In the genomic region with DNA sequence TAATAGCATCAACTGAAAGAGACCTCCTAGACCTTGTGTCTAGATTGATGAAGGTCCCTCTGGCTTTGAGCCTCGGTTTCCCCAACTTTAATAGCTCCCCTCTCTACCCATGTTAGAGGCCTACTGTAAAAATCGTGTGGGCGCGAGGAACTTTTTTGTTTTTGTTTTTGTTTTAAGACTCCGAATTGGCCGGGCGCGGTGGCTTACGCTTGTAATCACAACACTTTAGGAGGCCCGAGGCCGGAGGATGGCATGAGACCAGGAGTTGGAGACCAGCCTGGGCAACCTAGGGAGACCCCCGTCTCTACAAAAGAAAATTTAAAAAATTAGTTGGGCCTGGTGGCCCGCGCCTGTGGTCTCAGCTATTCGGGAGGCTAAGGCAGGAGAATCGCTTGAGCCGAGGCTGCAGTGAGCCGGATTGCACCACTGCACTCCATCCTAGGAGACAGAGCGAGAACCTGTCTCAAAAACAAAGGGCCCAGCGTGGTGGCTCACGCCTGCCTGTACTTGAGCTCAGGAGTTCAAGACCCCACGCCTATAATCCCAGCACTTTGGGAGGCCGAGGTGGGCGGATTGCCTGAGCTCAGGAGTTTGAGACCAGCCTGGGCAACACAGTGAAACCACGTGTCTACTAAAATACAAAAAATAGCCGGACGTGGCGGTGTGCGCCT, we compare ENCODE assay signal across 8 cellular contexts. TPM values are rescaled to one million over a fixed set of nuclear protein-coding genes. Genes with fewer than 3 reads are reported as not detected.
DNase-seq lines count a peak whose midpoint lies in the region; ATAC-seq, FAIRE-seq and TF ChIP-seq lines count a peak whose summit lies in the region.

No MANE protein-coding gene starts in this region.

- no peak for TF ChIP-seq CTCF in ascending aorta (IDR thresholded peaks at IDR 0.05)
- no peak for TF ChIP-seq CTCF in HepG2 (CRISPR knock-in tag; IDR thresholded peaks at IDR 0.05)
- TF ChIP-seq CTCF in upper lobe of left lung (IDR thresholded peaks at IDR 0.05): no peak

- H3K4me3 Mint-ChIP-seq in activated naive CD4-positive, alpha-beta T cell treated with anti-CD3 and anti-CD28 coated beads, Interleukin-2, amount 10 ng/mL, durations not matched to agents 7 days and 5 days: peak overlapping the region; percentile 74

- peaks cover 33% of the 10 kb centered on the region for H3K36me3 Mint-ChIP-seq in activated naive CD4-positive, alpha-beta T cell treated with anti-CD3 and anti-CD28 coated beads, Interleukin-2, amount 10 ng/mL, durations not matched to agents 7 days and 5 days

- H3K79me2 ChIP-seq in HepG2 (ENCODE audit: insufficient read depth, low read length): peaks cover 36% of the 10 kb centered on the region

- ATAC-seq in HepG2 (peak; percentile 4; the same call in 2 of the 3 replicates), upper lobe of left lung (ENCODE audit: low FRiP score in 2 of 2) (no peak), HG02870 (IDR thresholded peaks at IDR 0.05; ENCODE audit: unreplicated experiment) (no peak)

- WGBS in HepG2 (ENCODE audit: low lambda C conversion rate): 10% methylated on average over 27 of the region's 29 CpGs
- 37 to 45% methylated on average over 24 to 29 of the region's 29 CpGs for WGBS in upper lobe of left lung, 2 donors

- no peaks in the 10 kb centered on the region for H3K9me3 ChIP-seq in ascending aorta
- H3K9me3 ChIP-seq in HepG2 (ENCODE audit: low read length): no peaks in the 10 kb centered on the region
- H3K9me3 ChIP-seq in upper lobe of left lung: no peaks in the 10 kb centered on the region

- in situ Hi-C loops in HepG2 (cut with HindIII; ENCODE audit: extremely low pct_ligation_motif_present, low pct_unique_long_range_greater_than_20kb): loop anchor here (5.0 kb wide), 1 partner anchor 37 kb away; no protein-coding TSS in a partner anchor

- peak overlapping the region; percentile 84 to 88 for H3K27ac ChIP-seq in ascending aorta
- H3K27ac ChIP-seq in HepG2 (ENCODE audit: extremely low read length, insufficient read depth, low read length): peak overlapping the region; percentile 86
- peak overlapping the region; percentile 90 to 95 (median 93) for H3K27ac ChIP-seq in upper lobe of left lung

- TF ChIP-seq RAD21 in HepG2 (CRISPR knock-in tag; IDR thresholded peaks at IDR 0.05): no peak

- TF ChIP-seq EP300 in HepG2 (IDR thresholded peaks at IDR 0.05; ENCODE audit: low read depth in 2 of 2, low read length in 2 of 2): no peak
- TF ChIP-seq EP300 in HepG2 (CRISPR knock-in tag; IDR thresholded peaks at IDR 0.05; ENCODE audit: borderline replicate concordance): no peak
- TF ChIP-seq EP300 in upper lobe of left lung (IDR thresholded peaks at IDR 0.05): no peak

- TF ChIP-seq POLR2A in HepG2 (IDR thresholded peaks at IDR 0.05; ENCODE audit: insufficient read depth in 1 of 2, low read depth in 2 of 2, low read length in 2 of 2) (no peak), upper lobe of left lung (IDR thresholded peaks at IDR 0.05) (no peak)

- H3K4me2 ChIP-seq in HepG2 (ENCODE audit: low read depth, low read length): peak overlapping the region; percentile 83

- peaks cover 36% of the 10 kb centered on the region for H3K4me1 Mint-ChIP-seq in activated naive CD4-positive, alpha-beta T cell treated with anti-CD3 and anti-CD28 coated beads, Interleukin-2, amount 10 ng/mL, durations not matched to agents 7 days and 5 days

- H2AFZ ChIP-seq in HepG2 (ENCODE audit: low read length): no peak overlapping the region

- H3K4me3 ChIP-seq in ascending aorta (peak overlapping the region; percentile 61 to 85), HepG2 (replicated peaks in 1 of 3; ENCODE audit: insufficient read depth in 1 of 3, low read depth in 2 of 3, low read length in 3 of 3) (peak overlapping the region; percentile 82 to 95 (median 94)), upper lobe of left lung (peak overlapping the region; percentile 26 to 98 (median 95))

- H3K9ac ChIP-seq in HepG2 (ENCODE audit: insufficient read depth, low read depth, low read length): peak overlapping the region; percentile 72

- CTCF ChIA-PET in activated naive CD4-positive, alpha-beta T cell treated with anti-CD3 and anti-CD28 coated beads, Interleukin-2, amount 10 ng/mL, durations not matched to agents 7 days and 5 days (lab: Charles Lee): interaction anchor here (0.9 to 2.6 kb wide), 5 partner anchors 20 to 99 kb away, joined by 3 to 9 read pairs (median 4); a partner anchor contains a TSS
- CTCF ChIA-PET in HepG2 (lab: Yijun Ruan, JAX; ENCODE audit: low intra/inter-chr PET ratio, low total read pairs): no interaction called here

- BruUV-seq in HepG2 (replicated peaks; lab: Mats Ljungman, UMichigan): TSS peak; percentile 98

- H3K4me1 ChIP-seq in ascending aorta (peaks cover 8 to 24% of the 10 kb centered on the region in 2 donors), HepG2 (ENCODE audit: insufficient read depth, low read length) (peaks cover 37% of the 10 kb centered on the region), upper lobe of left lung (peaks cover 31 to 44% (median 36%) of the 10 kb centered on the region in 4 donors)

- H3K36me3 ChIP-seq in ascending aorta: no peaks in the 10 kb centered on the region
- no peaks in the 10 kb centered on the region; a peak in 1 of 5 replicates for H3K36me3 ChIP-seq in HepG2 (replicated peaks in 1 of 2; ENCODE audit: control insufficient read depth in 1 of 2, insufficient read depth in 2 of 2, low read length in 2 of 2)
- peaks cover 0 to 5% (median 0%) of the 10 kb centered on the region in 4 donors for H3K36me3 ChIP-seq in upper lobe of left lung

- POLR2A ChIA-PET in HepG2 (lab: Yijun Ruan, JAX): interaction anchor here (0.6 to 6.2 kb wide), 35 partner anchors 8 to 346 kb away, joined by 3 to 95 read pairs (median 4); a partner anchor contains a TSS

- peaks cover 4% of the 10 kb centered on the region for H3K27me3 Mint-ChIP-seq in activated naive CD4-positive, alpha-beta T cell treated with anti-CD3 and anti-CD28 coated beads, Interleukin-2, amount 10 ng/mL, durations not matched to agents 7 days and 5 days

- no peak for FAIRE-seq in HepG2 (lab: Jason Lieb, UNC)
- no peak for FAIRE-seq in GM19239 (lab: Jason Lieb, UNC)

- H4K20me1 ChIP-seq in HepG2 (ENCODE audit: insufficient read depth, low read length): peaks cover 27% of the 10 kb centered on the region

- no peak for DNase-seq in activated naive CD4-positive, alpha-beta T cell treated with anti-CD3 and anti-CD28 coated beads, Interleukin-2, amount 10 ng/mL, durations not matched to agents 7 days and 5 days
- DNase-seq in activated naive CD4-positive, alpha-beta T cell treated with anti-CD3 and anti-CD28 coated beads, Interleukin-2, amount 50 U/mL, for 16 hours: no peak
- DNase-seq in ascending aorta (ENCODE audit: low spot score in 2 of 2) (no peak), HepG2 (ENCODE audit: low spot score) (no peak), upper lobe of left lung (no peak), GM19239 (ENCODE audit: insufficient read length, low spot score) (no peak)
- DNase-seq in effector CD8-positive, alpha-beta T cell (lab: John Stamatoyannopoulos, UW): no peak

- H3K9me3 Mint-ChIP-seq in activated naive CD4-positive, alpha-beta T cell treated with anti-CD3 and anti-CD28 coated beads, Interleukin-2, amount 10 ng/mL, durations not matched to agents 7 days and 5 days: no peaks in the 10 kb centered on the region

- intact Hi-C loops in ascending aorta (cut with DNase I): loop anchor here (1.0 to 10.0 kb wide), 6 partner anchors 21 to 795 kb away; a partner anchor contains a TSS
- intact Hi-C loops in HepG2 (cut with micrococcal nuclease; ENCODE audit: unreplicated experiment): loop anchor here (1.0 kb wide), 1 partner anchor 43 kb away; no protein-coding TSS in a partner anchor

- H3K27ac Mint-ChIP-seq in activated naive CD4-positive, alpha-beta T cell treated with anti-CD3 and anti-CD28 coated beads, Interleukin-2, amount 10 ng/mL, durations not matched to agents 7 days and 5 days: peak overlapping the region; percentile 99

- H3K27me3 ChIP-seq in ascending aorta (no peaks in the 10 kb centered on the region), HepG2 (ENCODE audit: control insufficient read depth in 1 of 2, insufficient read depth in 2 of 2, low read length in 2 of 2) (no peaks in the 10 kb centered on the region; a peak in 1 of 5 replicates), upper lobe of left lung (no peaks in the 10 kb centered on the region)

RNA-seq across cellular contexts. Expression of a gene that starts 0.9 kb away (rescaled TPM):
- total RNA-seq in ascending aorta (68.3 TPM), HepG2 (2016; rRNA removed; fragmentation: Illumina TruSeq; extraction: Trizol) (23.0 and 25.8 TPM in 2 replicates), upper lobe of left lung (100 to 1,000 TPM in 1 of 6 donors, 10 to 100 TPM in 5; 49.0 to 104 (median 76.7) TPM)
- total RNA-seq in HepG2 (2016; cell fraction: cytosol; rRNA removed; fragmentation: Illumina TruSeq; extraction: Trizol; ENCODE audit: low read depth): 6.5 and 7.1 TPM in 2 replicates
- 18.2 and 27.7 TPM in 2 replicates for total RNA-seq in HepG2 (2016; cell fraction: insoluble cytoplasmic fraction; rRNA removed; fragmentation: Illumina TruSeq; extraction: Trizol)
- 22.9 and 23.1 TPM in 2 replicates for total RNA-seq in HepG2 (2016; cell fraction: membrane; rRNA removed; fragmentation: Illumina TruSeq; extraction: Trizol)
- 20.2 and 25.1 TPM in 2 replicates for total RNA-seq in HepG2 (2016; cell fraction: nucleus; rRNA removed; fragmentation: Illumina TruSeq; extraction: Trizol)
- 54.0 and 75.7 TPM in 2 replicates for polyA plus RNA-seq in HepG2 (2011; rRNA removed)
- 44.7 and 48.8 TPM in 2 replicates for polyA plus RNA-seq in HepG2 (2011; cell fraction: cytosol; rRNA removed)
- 190 and 211 TPM in 2 replicates for polyA plus RNA-seq in HepG2 (2011; cell fraction: nucleus; rRNA removed)
- polyA plus RNA-seq in HepG2 (2012): 51.7 and 56.8 TPM in 2 replicates
- polyA plus RNA-seq in HepG2 (2016; cell fraction: cytosol; fragmentation: Illumina TruSeq; extraction: Trizol; ENCODE audit: low read depth): 8.4 and 9.7 TPM in 2 replicates
- polyA plus RNA-seq in HepG2 (2016; cell fraction: insoluble cytoplasmic fraction; fragmentation: Illumina TruSeq; extraction: Trizol; ENCODE audit: low read depth): 27.5 and 36.1 TPM in 2 replicates
- polyA plus RNA-seq in HepG2 (2016; cell fraction: membrane; fragmentation: Illumina TruSeq; extraction: Trizol; ENCODE audit: low read depth): 20.6 and 23.5 TPM in 2 replicates
- polyA plus RNA-seq in HepG2 (2016; cell fraction: nucleus; fragmentation: Illumina TruSeq; extraction: Trizol; ENCODE audit: insufficient read depth, low read depth): 73.4 and 77.9 TPM in 2 replicates
- 112 and 140 TPM in 2 replicates for polyA minus RNA-seq in HepG2 (2011; rRNA and poly(A)+ RNA removed; ENCODE audit: low replicate concordance)
- 48.9 and 57.3 TPM in 2 replicates for polyA minus RNA-seq in HepG2 (2011; cell fraction: cytosol; rRNA and poly(A)+ RNA removed)
- 48.9 and 67.0 TPM in 2 replicates for polyA minus RNA-seq in HepG2 (2011; cell fraction: nucleus; rRNA and poly(A)+ RNA removed)

RNA-seq across cellular contexts. Expression of a gene that starts 20.2 kb away (rescaled TPM):
- total RNA-seq in ascending aorta (72.7 TPM), HepG2 (2016; rRNA removed; fragmentation: Illumina TruSeq; extraction: Trizol) (33.7 and 35.9 TPM in 2 replicates), upper lobe of left lung (10 to 100 TPM; 21.0 to 34.6 (median 30.1) TPM)
- total RNA-seq in HepG2 (2016; cell fraction: cytosol; rRNA removed; fragmentation: Illumina TruSeq; extraction: Trizol; ENCODE audit: low read depth): 3.9 TPM in 2 replicates
- 32.9 and 34.5 TPM in 2 replicates for total RNA-seq in HepG2 (2016; cell fraction: insoluble cytoplasmic fraction; rRNA removed; fragmentation: Illumina TruSeq; extraction: Trizol)
- 8.1 and 8.5 TPM in 2 replicates for total RNA-seq in HepG2 (2016; cell fraction: membrane; rRNA removed; fragmentation: Illumina TruSeq; extraction: Trizol)
- 14.3 and 15.8 TPM in 2 replicates for total RNA-seq in HepG2 (2016; cell fraction: nucleus; rRNA removed; fragmentation: Illumina TruSeq; extraction: Trizol)
- polyA plus RNA-seq in HepG2 (2011; rRNA removed): 22.3 and 25.7 TPM in 2 replicates
- 19.2 and 35.4 TPM in 2 replicates for polyA plus RNA-seq in HepG2 (2011; cell fraction: cytosol; rRNA removed)
- 19.5 and 22.1 TPM in 2 replicates for polyA plus RNA-seq in HepG2 (2011; cell fraction: nucleus; rRNA removed)
- polyA plus RNA-seq in HepG2 (2012): 14.9 and 21.2 TPM in 2 replicates
- 5.6 and 5.7 TPM in 2 replicates for polyA plus RNA-seq in HepG2 (2016; cell fraction: cytosol; fragmentation: Illumina TruSeq; extraction: Trizol; ENCODE audit: low read depth)
- polyA plus RNA-seq in HepG2 (2016; cell fraction: insoluble cytoplasmic fraction; fragmentation: Illumina TruSeq; extraction: Trizol; ENCODE audit: low read depth): 53.4 and 56.0 TPM in 2 replicates
- polyA plus RNA-seq in HepG2 (2016; cell fraction: membrane; fragmentation: Illumina TruSeq; extraction: Trizol; ENCODE audit: low read depth): 8.9 and 9.7 TPM in 2 replicates
- polyA plus RNA-seq in HepG2 (2016; cell fraction: nucleus; fragmentation: Illumina TruSeq; extraction: Trizol; ENCODE audit: insufficient read depth, low read depth): 26.8 and 27.6 TPM in 2 replicates
- 33.2 and 42.3 TPM in 2 replicates for polyA minus RNA-seq in HepG2 (2011; rRNA and poly(A)+ RNA removed; ENCODE audit: low replicate concordance)
- 15.9 and 23.8 TPM in 2 replicates for polyA minus RNA-seq in HepG2 (2011; cell fraction: cytosol; rRNA and poly(A)+ RNA removed)
- 4.6 and 6.1 TPM in 2 replicates for polyA minus RNA-seq in HepG2 (2011; cell fraction: nucleus; rRNA and poly(A)+ RNA removed)

RNA-seq across cellular contexts. Expression of a gene that starts 24.1 kb away (rescaled TPM):
- total RNA-seq in ascending aorta (6.5 TPM), HepG2 (2016; rRNA removed; fragmentation: Illumina TruSeq; extraction: Trizol) (0.18 TPM in 1 of 2 replicates, not detected in the other), upper lobe of left lung (1 to 10 TPM in 5 of 6 donors, not detected in 1; 1.0 to 2.7 (median 1.1) TPM)
- total RNA-seq in HepG2 (2016; cell fraction: cytosol; rRNA removed; fragmentation: Illumina TruSeq; extraction: Trizol; ENCODE audit: low read depth): not detected in 2 replicates
- 0.19 TPM in 1 of 2 replicates, not detected in the other for total RNA-seq in HepG2 (2016; cell fraction: insoluble cytoplasmic fraction; rRNA removed; fragmentation: Illumina TruSeq; extraction: Trizol)
- total RNA-seq in HepG2 (2016; cell fraction: membrane; rRNA removed; fragmentation: Illumina TruSeq; extraction: Trizol): 0.10 and 0.25 TPM in 2 replicates
- 0.60 TPM in 1 of 2 replicates, not detected in the other for total RNA-seq in HepG2 (2016; cell fraction: nucleus; rRNA removed; fragmentation: Illumina TruSeq; extraction: Trizol)
- 1.2 and 1.9 TPM in 2 replicates for polyA plus RNA-seq in HepG2 (2011; rRNA removed)
- 0.75 and 1.1 TPM in 2 replicates for polyA plus RNA-seq in HepG2 (2011; cell fraction: cytosol; rRNA removed)
- polyA plus RNA-seq in HepG2 (2011; cell fraction: nucleus; rRNA removed): 8.1 and 12.7 TPM in 2 replicates
- 0.74 and 1.1 TPM in 2 replicates for polyA plus RNA-seq in HepG2 (2012)
- polyA plus RNA-seq in HepG2 (2016; cell fraction: cytosol; fragmentation: Illumina TruSeq; extraction: Trizol; ENCODE audit: low read depth): 0.14 and 0.17 TPM in 2 replicates
- polyA plus RNA-seq in HepG2 (2016; cell fraction: insoluble cytoplasmic fraction; fragmentation: Illumina TruSeq; extraction: Trizol; ENCODE audit: low read depth): 0.20 and 0.44 TPM in 2 replicates
- polyA plus RNA-seq in HepG2 (2016; cell fraction: membrane; fragmentation: Illumina TruSeq; extraction: Trizol; ENCODE audit: low read depth): 0.09 and 0.25 TPM in 2 replicates
- polyA plus RNA-seq in HepG2 (2016; cell fraction: nucleus; fragmentation: Illumina TruSeq; extraction: Trizol; ENCODE audit: insufficient read depth, low read depth): 0.68 and 0.79 TPM in 2 replicates
- polyA minus RNA-seq in HepG2 (2011; rRNA and poly(A)+ RNA removed; ENCODE audit: low replicate concordance): 0.72 and 1.3 TPM in 2 replicates
- polyA minus RNA-seq in HepG2 (2011; cell fraction: cytosol; rRNA and poly(A)+ RNA removed): not detected in 2 replicates
- polyA minus RNA-seq in HepG2 (2011; cell fraction: nucleus; rRNA and poly(A)+ RNA removed): 1.0 and 1.2 TPM in 2 replicates

RNA-seq across cellular contexts. Expression of a gene that starts 31.1 kb away (rescaled TPM):
- total RNA-seq in ascending aorta (not detected), HepG2 (2016; rRNA removed; fragmentation: Illumina TruSeq; extraction: Trizol) (6.0 and 9.6 TPM in 2 replicates), upper lobe of left lung (10 to 100 TPM in 1 of 6 donors, 1 to 10 TPM in 5; 2.0 to 10.5 (median 4.8) TPM)
- total RNA-seq in HepG2 (2016; cell fraction: cytosol; rRNA removed; fragmentation: Illumina TruSeq; extraction: Trizol; ENCODE audit: low read depth): 9.6 and 12.1 TPM in 2 replicates
- 6.1 and 10.1 TPM in 2 replicates for total RNA-seq in HepG2 (2016; cell fraction: insoluble cytoplasmic fraction; rRNA removed; fragmentation: Illumina TruSeq; extraction: Trizol)
- total RNA-seq in HepG2 (2016; cell fraction: membrane; rRNA removed; fragmentation: Illumina TruSeq; extraction: Trizol): 13.1 and 18.6 TPM in 2 replicates
- total RNA-seq in HepG2 (2016; cell fraction: nucleus; rRNA removed; fragmentation: Illumina TruSeq; extraction: Trizol): 7.1 and 10.0 TPM in 2 replicates
- polyA plus RNA-seq in HepG2 (2011; rRNA removed): 7.7 and 10.7 TPM in 2 replicates
- 6.2 and 9.1 TPM in 2 replicates for polyA plus RNA-seq in HepG2 (2011; cell fraction: cytosol; rRNA removed)
- polyA plus RNA-seq in HepG2 (2011; cell fraction: nucleus; rRNA removed): 66.7 and 95.0 TPM in 2 replicates
- 16.2 and 16.6 TPM in 2 replicates for polyA plus RNA-seq in HepG2 (2012)
- 22.1 and 25.3 TPM in 2 replicates for polyA plus RNA-seq in HepG2 (2016; cell fraction: cytosol; fragmentation: Illumina TruSeq; extraction: Trizol; ENCODE audit: low read depth)
- polyA plus RNA-seq in HepG2 (2016; cell fraction: insoluble cytoplasmic fraction; fragmentation: Illumina TruSeq; extraction: Trizol; ENCODE audit: low read depth): 8.1 and 13.8 TPM in 2 replicates
- 27.2 and 29.7 TPM in 2 replicates for polyA plus RNA-seq in HepG2 (2016; cell fraction: membrane; fragmentation: Illumina TruSeq; extraction: Trizol; ENCODE audit: low read depth)
- 36.9 and 38.1 TPM in 2 replicates for polyA plus RNA-seq in HepG2 (2016; cell fraction: nucleus; fragmentation: Illumina TruSeq; extraction: Trizol; ENCODE audit: insufficient read depth, low read depth)
- polyA minus RNA-seq in HepG2 (2011; rRNA and poly(A)+ RNA removed; ENCODE audit: low replicate concordance): 1.9 and 14.4 TPM in 2 replicates
- polyA minus RNA-seq in HepG2 (2011; cell fraction: cytosol; rRNA and poly(A)+ RNA removed): 2.9 and 3.2 TPM in 2 replicates
- polyA minus RNA-seq in HepG2 (2011; cell fraction: nucleus; rRNA and poly(A)+ RNA removed): 7.1 and 7.8 TPM in 2 replicates

RNA-seq across cellular contexts. Expression of a gene that starts 50.4 kb away (rescaled TPM):
- total RNA-seq in ascending aorta: 0.64 TPM
- 9.9 and 14.7 TPM in 2 replicates for total RNA-seq in HepG2 (2016; rRNA removed; fragmentation: Illumina TruSeq; extraction: Trizol)
- 1.9 and 2.0 TPM in 2 replicates for total RNA-seq in HepG2 (2016; cell fraction: cytosol; rRNA removed; fragmentation: Illumina TruSeq; extraction: Trizol; ENCODE audit: low read depth)
- total RNA-seq in HepG2 (2016; cell fraction: insoluble cytoplasmic fraction; rRNA removed; fragmentation: Illumina TruSeq; extraction: Trizol): 8.4 and 15.2 TPM in 2 replicates
- 5.0 and 5.3 TPM in 2 replicates for total RNA-seq in HepG2 (2016; cell fraction: membrane; rRNA removed; fragmentation: Illumina TruSeq; extraction: Trizol)
- total RNA-seq in HepG2 (2016; cell fraction: nucleus; rRNA removed; fragmentation: Illumina TruSeq; extraction: Trizol): 13.3 and 16.9 TPM in 2 replicates
- 125 and 166 TPM in 2 replicates for polyA plus RNA-seq in HepG2 (2011; rRNA removed)
- polyA plus RNA-seq in HepG2 (2011; cell fraction: cytosol; rRNA removed): 78.8 and 83.6 TPM in 2 replicates
- 220 and 225 TPM in 2 replicates for polyA plus RNA-seq in HepG2 (2011; cell fraction: nucleus; rRNA removed)
- polyA plus RNA-seq in HepG2 (2012): 52.4 and 60.5 TPM in 2 replicates
- polyA plus RNA-seq in HepG2 (2016; cell fraction: cytosol; fragmentation: Illumina TruSeq; extraction: Trizol; ENCODE audit: low read depth): 0.66 and 0.80 TPM in 2 replicates
- 5.8 and 6.3 TPM in 2 replicates for polyA plus RNA-seq in HepG2 (2016; cell fraction: insoluble cytoplasmic fraction; fragmentation: Illumina TruSeq; extraction: Trizol; ENCODE audit: low read depth)
- polyA plus RNA-seq in HepG2 (2016; cell fraction: membrane; fragmentation: Illumina TruSeq; extraction: Trizol; ENCODE audit: low read depth): 1.2 and 2.2 TPM in 2 replicates
- polyA plus RNA-seq in HepG2 (2016; cell fraction: nucleus; fragmentation: Illumina TruSeq; extraction: Trizol; ENCODE audit: insufficient read depth, low read depth): 19.3 and 22.0 TPM in 2 replicates
- polyA minus RNA-seq in HepG2 (2011; rRNA and poly(A)+ RNA removed; ENCODE audit: low replicate concordance): 4.3 and 150 TPM in 2 replicates
- 36.0 and 38.7 TPM in 2 replicates for polyA minus RNA-seq in HepG2 (2011; cell fraction: cytosol; rRNA and poly(A)+ RNA removed)
- 84.6 and 100 TPM in 2 replicates for polyA minus RNA-seq in HepG2 (2011; cell fraction: nucleus; rRNA and poly(A)+ RNA removed)
- 1 to 10 TPM in 1 of 6 donors, under 1 TPM in 4, not detected in 1; 0.30 to 3.1 (median 0.67) TPM for total RNA-seq in upper lobe of left lung
